Comparison of ENCODE assay signal across 1 cellular context in the genomic region with DNA sequence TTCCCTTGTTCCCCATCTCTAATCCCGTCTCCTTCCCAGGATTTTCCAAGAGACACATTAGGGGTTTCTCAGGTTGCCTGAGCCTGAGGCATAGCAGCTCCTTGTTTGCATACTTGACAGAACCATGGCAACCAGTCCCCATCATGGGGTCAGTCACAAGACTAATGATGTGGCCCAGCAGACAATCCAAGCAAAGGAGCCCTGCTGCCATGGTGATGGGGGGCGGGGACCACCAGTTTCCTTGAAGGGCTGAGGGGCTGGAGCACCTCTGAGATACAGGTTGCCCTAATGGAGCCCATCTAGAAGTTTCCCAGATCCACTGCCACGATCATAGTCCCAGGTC.
TF ChIP-seq lines count a peak whose summit lies in the region.

No MANE protein-coding gene starts in this region.

TF ChIP-seq in SK-N-SH, 30 proteins besides CTCF, POLR2A, EP300 and RAD21 (continued from another document):
- TF ChIP-seq CHD2 (IDR thresholded peaks at IDR 0.05; ENCODE audit: low read length, partially characterized antibody) = no peak
- TF ChIP-seq TCF12 (IDR thresholded peaks at IDR 0.05) = no peak
- no peak for TF ChIP-seq TEAD4 (IDR thresholded peaks at IDR 0.05; ENCODE audit: borderline replicate concordance, insufficient read depth)
- no peak for TF ChIP-seq YY1 (IDR thresholded peaks at IDR 0.05; ENCODE audit: low read depth)
- no peak for TF ChIP-seq SIN3A (IDR thresholded peaks at IDR 0.05; ENCODE audit: borderline replicate concordance, low read depth, low read length)
